8 cellular contexts compared by ENCODE assay signal in genomic region chr1:155017021-155017945, GRCh38. TPM values are rescaled to one million over a fixed set of nuclear protein-coding genes. Genes with fewer than 3 reads are reported as not detected.
DNase-seq lines count a peak whose midpoint lies in the region; ATAC-seq and TF ChIP-seq lines count a peak whose summit lies in the region.

No MANE protein-coding gene starts in this region.

- no peaks in the 10 kb centered on the region for H3K27me3 Mint-ChIP-seq in dendritic cell treated with granulocyte-macrophage colony-stimulating factor and Interleukin-4, amounts not matched to agents 40 ng/mL and 50 ng/mL, for 4 days

- H3K27ac ChIP-seq in A673 (ENCODE audit: low read depth, low read length, poor library complexity, severe bottlenecking) (peak overlapping the region; percentile 81), right lobe of liver (peak overlapping the region; percentile 16 to 76 (median 69))

- peak; percentile 91 for DNase-seq in A673 (ENCODE audit: low spot score)
- peak; percentile 40 for DNase-seq in NCI-H524 treated with DMSO at 0.1 percent for 48 hours (lab: John Stamatoyannopoulos, UW)
- DNase-seq in activated CD4-positive, alpha-beta T cell treated with anti-CD3 and anti-CD28 coated beads, Interleukin-2, amount 50 U/mL, for 24 hours (ENCODE audit: low read depth in 1 of 2, low spot score in 1 of 2) = peak; percentile 83 to 86
- peak; percentile 85 to 89 (median 87) for DNase-seq in right lobe of liver
- DNase-seq in stimulated activated CD4-positive, alpha-beta T cell treated with anti-CD3 and anti-CD28 coated beads, Interleukin-4, amount 100 ng/mL, for 1 hour = peak; percentile 95

- H3K4me3 ChIP-seq in A673 (ENCODE audit: low read depth, low read length, poor library complexity, severe bottlenecking) (peak overlapping the region; percentile 49), right lobe of liver (peak overlapping the region; percentile 27 to 49 (median 27))

- no TSS peak for BruUV-seq in A673 (replicated peaks; lab: Mats Ljungman, UMichigan)

- H3K4me1 Mint-ChIP-seq in dendritic cell treated with granulocyte-macrophage colony-stimulating factor and Interleukin-4, amounts not matched to agents 40 ng/mL and 50 ng/mL, for 4 days (ENCODE audit: low read depth) = peaks cover 81% of the 10 kb centered on the region

- intact Hi-C loops in A673 (cut with micrococcal nuclease; ENCODE audit: unreplicated experiment) = no loop called here
- intact Hi-C loops in dendritic cell treated with granulocyte-macrophage colony-stimulating factor and Interleukin-4, amounts not matched to agents 40 ng/mL and 50 ng/mL, for 4 days (cut with micrococcal nuclease) = loop anchor here (1.0 to 5.0 kb wide), 2 partner anchors 18 to 35 kb away; partner anchors contain the start of gene ADAM15
- intact Hi-C loops in right lobe of liver (cut with DNase I) = no loop called here

- H3K4me1 ChIP-seq in A673 (ENCODE audit: insufficient read depth, low read length, poor library complexity, severe bottlenecking) (peaks cover 18% of the 10 kb centered on the region), right lobe of liver (peaks cover 0 to 26% (median 10%) of the 10 kb centered on the region in 4 donors)

- peak overlapping the region; percentile 50 for H3K27ac Mint-ChIP-seq in dendritic cell treated with granulocyte-macrophage colony-stimulating factor and Interleukin-4, amounts not matched to agents 40 ng/mL and 50 ng/mL, for 4 days

- no peaks in the 10 kb centered on the region for H3K9me3 ChIP-seq in A673 (ENCODE audit: low read depth, low read length, poor library complexity, severe bottlenecking)
- no peaks in the 10 kb centered on the region for H3K9me3 ChIP-seq in right lobe of liver

- ATAC-seq in GM18867 (IDR thresholded peaks at IDR 0.05; ENCODE audit: unreplicated experiment) = peak; percentile 72
- peak; percentile 70 for ATAC-seq in HG03159 (IDR thresholded peaks at IDR 0.05; ENCODE audit: unreplicated experiment)
- peak; percentile 82 to 91 (median 90) for ATAC-seq in right lobe of liver

- H3K4me3 Mint-ChIP-seq in dendritic cell treated with granulocyte-macrophage colony-stimulating factor and Interleukin-4, amounts not matched to agents 40 ng/mL and 50 ng/mL, for 4 days = peak overlapping the region; percentile 63

- WGBS in right lobe of liver (ENCODE audit: insufficient coverage, low coverage, low lambda C conversion rate, missing lambda C conversion rate) = 5% methylated on average over 19 of the region's 49 CpGs

- no peaks in the 10 kb centered on the region for H3K9me3 Mint-ChIP-seq in dendritic cell treated with granulocyte-macrophage colony-stimulating factor and Interleukin-4, amounts not matched to agents 40 ng/mL and 50 ng/mL, for 4 days

- H3K36me3 Mint-ChIP-seq in dendritic cell treated with granulocyte-macrophage colony-stimulating factor and Interleukin-4, amounts not matched to agents 40 ng/mL and 50 ng/mL, for 4 days (ENCODE audit: low read depth) = peaks cover 77% of the 10 kb centered on the region

- TF ChIP-seq CTCF in A673 (conservative IDR thresholded peaks at IDR 0.05; ENCODE audit: low read depth, low read length) (peak; percentile 100), right lobe of liver (IDR thresholded peaks at IDR 0.05) (peak; percentile 97 to 99 (median 98))

- H3K27me3 ChIP-seq in A673 (replicated peaks; ENCODE audit: insufficient read depth, low read depth, low read length, poor library complexity) (no peaks in the 10 kb centered on the region), right lobe of liver (no peaks in the 10 kb centered on the region)

- peaks cover 16% of the 10 kb centered on the region for H3K36me3 ChIP-seq in A673 (ENCODE audit: insufficient read depth, low read length, poor library complexity, severe bottlenecking)
- peaks cover 0 to 21% (median 11%) of the 10 kb centered on the region in 4 donors for H3K36me3 ChIP-seq in right lobe of liver

- POLR2A ChIA-PET in A673 (lab: Charles Lee; ENCODE audit: low non-redundant PET) = interaction anchor here (0.6 to 0.9 kb wide), 3 partner anchors 13 to 34 kb away, joined by 4 to 5 read pairs (median 4); partner anchors contain the start of gene FLAD1

- peak; percentile 28 for TF ChIP-seq POLR2A in right lobe of liver (IDR thresholded peaks at IDR 0.05)

- CTCF ChIA-PET in A673 (lab: Charles Lee) = interaction anchor here (0.5 to 1.5 kb wide), 18 partner anchors 8 to 1530 kb away, joined by 3 to 16 read pairs (median 6); partner anchors contain the start of genes ADAM15, LENEP, PBXIP1 and SHC1

RNA-seq across cellular contexts. Expression of gene ZBTB7B, which starts 14.7 kb away (rescaled TPM):
- total RNA-seq in A673 (2021) (19.2 and 21.8 TPM in 2 replicates), right lobe of liver (10 to 100 TPM; 35.0 to 83.8 (median 38.8) TPM)

RNA-seq across cellular contexts. Expression of gene DCST2, which starts 16.3 kb away (rescaled TPM):
- total RNA-seq in A673 (2021) = 0.21 TPM in 1 of 2 replicates, not detected in the other
- total RNA-seq in right lobe of liver = 1 to 10 TPM in 1 of 6 experiments, under 1 TPM in 4, not detected in 1; 0.72 to 1.4 (median 0.81) TPM

RNA-seq across cellular contexts. Expression of gene DCST1, which starts 16.3 kb away (rescaled TPM):
- total RNA-seq in A673 (2021) = not detected in 2 replicates
- total RNA-seq in right lobe of liver = not detected

RNA-seq across cellular contexts. Expression of gene LENEP, which starts 23.9 kb away (rescaled TPM):
- total RNA-seq in A673 (2021) (1.4 and 1.7 TPM in 2 replicates), right lobe of liver (not detected)

RNA-seq across cellular contexts. Expression of gene ADAM15, which starts 33.8 kb away (rescaled TPM):
- total RNA-seq in A673 (2021) (36.3 and 48.5 TPM in 2 replicates), right lobe of liver (10 to 100 TPM; 16.2 to 33.9 (median 26.4) TPM)

Comparison
In these comparisons a context has a peak if more than half of its experiments do, and no peak if none do; other contexts are left out.
1. Peak in every context shown above with its lines: DNase-seq, ATAC-seq, H3K4me3 ChIP-seq and H3K27ac ChIP-seq.
2. DNase-seq: peak in every context shown above with its lines; median percentile 95 in stimulated activated CD4-positive, alpha-beta T cell treated with anti-CD3 and anti-CD28 coated beads, Interleukin-4, amount 100 ng/mL, for 1 hour; 91 in A673; 87 in right lobe of liver; 84 in activated CD4-positive, alpha-beta T cell treated with anti-CD3 and anti-CD28 coated beads, Interleukin-2, amount 50 U/mL, for 24 hours; 40 in NCI-H524 treated with DMSO at 0.1 percent for 48 hours.